ENCODE assay signal across 11 cellular contexts in genomic region chr2:239246723-239247122, GRCh38.
DNase-seq lines count a peak whose midpoint lies in the region; ATAC-seq and TF ChIP-seq lines count a peak whose summit lies in the region.
"Had no signal": no experiment of that assay in that cellular context is flagged by ENCODE, and none has a peak within 500 bp of the region (broad histone marks: within the 10 kb centered on the region; RNA-seq: fewer than 3 reads in every experiment).

No MANE protein-coding gene starts in this region.

- CTCF ChIA-PET in IMR-90 (lab: Yijun Ruan, JAX), result no interaction called here

- no peak overlapping the region for H2BK15ac ChIP-seq in IMR-90 (ENCODE audit: low read depth, low read length)

- peak overlapping the region; percentile 15; the same call in 1 of the 2 replicates for H2AK5ac ChIP-seq in IMR-90 (ENCODE audit: low read depth, low read length)

- no peak for TF ChIP-seq CTCF in IMR-90 (conservative IDR thresholded peaks at IDR 0.05; ENCODE audit: low read depth, low read length)
- no peak for TF ChIP-seq CTCF in esophagus squamous epithelium (IDR thresholded peaks at IDR 0.05)
- TF ChIP-seq CTCF in gastrocnemius medialis (IDR thresholded peaks at IDR 0.05 in 4 of 5, conservative IDR thresholded peaks at IDR 0.05 in 1 of 5), result no peak

- H3K4me2 ChIP-seq in IMR-90 (ENCODE audit: low read depth, low read length), result no peak overlapping the region

- TF ChIP-seq POLR2A in IMR-90 (IDR thresholded peaks at IDR 0.05; ENCODE audit: low read depth, low read length) (no peak), esophagus squamous epithelium (IDR thresholded peaks at IDR 0.05) (no peak), gastrocnemius medialis (IDR thresholded peaks at IDR 0.05) (peak; percentile 76 to 79)

- POLR2A ChIA-PET in IMR-90 (lab: Charles Lee; ENCODE audit: unreplicated experiment), result no interaction called here

- dilution Hi-C loops in IMR-90 (cut with HindIII; ENCODE audit: low sequenced_read_pairs, unreplicated experiment), result no loop called here

- H3K4ac ChIP-seq in IMR-90 (ENCODE audit: low read depth, low read length), result no peak overlapping the region

- H4K8ac ChIP-seq in IMR-90 (ENCODE audit: low read depth in 2 of 2, low read length in 2 of 2), result no peak overlapping the region

- H3K9me1 ChIP-seq in IMR-90 (ENCODE audit: insufficient read depth, low read length), result peaks cover 13% of the 10 kb centered on the region

- H3K4me3 ChIP-seq in IMR-90 (ENCODE audit: insufficient read depth, low read depth, low read length) (no peak overlapping the region), esophagus squamous epithelium (peak overlapping the region in 3 of 4 donors; percentile 31 to 49 (median 35)), gastrocnemius medialis (peak overlapping the region in 2 of 4 donors; percentile 22 to 31)

- no peak overlapping the region for H2AK9ac ChIP-seq in IMR-90 (replicated peaks; ENCODE audit: low read depth, low read length, poor library complexity)

- no peak overlapping the region for H3K14ac ChIP-seq in IMR-90 (replicated peaks; ENCODE audit: low read depth, low read length)

- no peak overlapping the region for H3K23ac ChIP-seq in IMR-90 (ENCODE audit: low read depth, low read length)

- H3K36me3 ChIP-seq in IMR-90 (ENCODE audit: control insufficient read depth, insufficient read depth, low read length), result no peaks in the 10 kb centered on the region
- no peaks in the 10 kb centered on the region for H3K36me3 ChIP-seq in esophagus squamous epithelium
- no peaks in the 10 kb centered on the region for H3K36me3 ChIP-seq in gastrocnemius medialis

- no peak for DNase-seq in IMR-90
- peak; percentile 67 for DNase-seq in NCI-H774 (lab: John Stamatoyannopoulos, UW)
- DNase-seq in esophagus squamous epithelium (lab: John Stamatoyannopoulos, UW), result no peak
- DNase-seq in gastrocnemius medialis, result peak; percentile 85 to 89
- no peak for DNase-seq in SW 1271 (lab: John Stamatoyannopoulos, UW)
- DNase-seq in SK-N-DZ (ENCODE audit: low spot score), result no peak
- DNase-seq in immature natural killer cell, result no peak
- DNase-seq: activated CD4-positive, alpha-beta memory T cell treated with anti-CD3 and anti-CD28 coated beads, Interleukin-2, amount 10 ng/mL, durations not matched to agents 7 days and 5 days; anterior cingulate cortex; KBM-7; OCI-M1 had no signal

- TF ChIP-seq RAD21 in IMR-90 (IDR thresholded peaks at IDR 0.05; ENCODE audit: low read length), result no peak

- H3K56ac ChIP-seq in IMR-90 (ENCODE audit: extremely low read depth, insufficient read depth, low read length), result no peak overlapping the region

- H3K79me1 ChIP-seq in IMR-90 (ENCODE audit: low read depth in 1 of 2, low read length in 2 of 2), result peaks cover 48 to 68% of the 10 kb centered on the region in 2 experiments

- H3K9me3 ChIP-seq in IMR-90 (ENCODE audit: control insufficient read depth, insufficient read depth, low read length) (no peaks in the 10 kb centered on the region), esophagus squamous epithelium (no peaks in the 10 kb centered on the region), gastrocnemius medialis (no peaks in the 10 kb centered on the region)

- H3K4me1 Mint-ChIP-seq in immature natural killer cell, result peaks cover 41 to 63% of the 10 kb centered on the region in 2 donors

- no peaks in the 10 kb centered on the region for H3K9me3 Mint-ChIP-seq in immature natural killer cell
- H3K9me3 Mint-ChIP-seq: activated CD4-positive, alpha-beta memory T cell treated with anti-CD3 and anti-CD28 coated beads, Interleukin-2, amount 10 ng/mL, durations not matched to agents 7 days and 5 days had no signal

- peak overlapping the region in 1 of 6 donors; percentile 36 for H3K27ac Mint-ChIP-seq in immature natural killer cell
- H3K27ac Mint-ChIP-seq: activated CD4-positive, alpha-beta memory T cell treated with anti-CD3 and anti-CD28 coated beads, Interleukin-2, amount 10 ng/mL, durations not matched to agents 7 days and 5 days had no signal

- no peaks in the 10 kb centered on the region for H4K20me1 ChIP-seq in IMR-90 (ENCODE audit: insufficient read depth, low read length)

- in situ Hi-C loops in IMR-90 (cut with MboI; ENCODE audit: low sequenced_read_pairs), result no loop called here
- in situ Hi-C loops in gastrocnemius medialis (cut with MboI; ENCODE audit: low sequenced_read_pairs in 4 of 4), result no loop called here

- H3K27me3 ChIP-seq in IMR-90 (ENCODE audit: control insufficient read depth, insufficient read depth, low read length) (no peaks in the 10 kb centered on the region), esophagus squamous epithelium (no peaks in the 10 kb centered on the region), gastrocnemius medialis (no peaks in the 10 kb centered on the region)

- H3K9ac ChIP-seq in IMR-90 (ENCODE audit: low read depth, low read length), result no peak overlapping the region

- 96% methylated on average over 7 of the region's 11 CpGs; no CpG with 5 or more reads in 1 of the 2 experiments for WGBS in IMR-90 (ENCODE audit: extremely low coverage in 2 of 2, insufficient read length in 1 of 2), 2 experiments
- 44 to 58% methylated on average over 8 to 10 of the region's 11 CpGs for WGBS in esophagus squamous epithelium, 2 donors

- H3K4me3 Mint-ChIP-seq in immature natural killer cell, result peak overlapping the region in 1 of 5 donors; percentile 24
- H3K4me3 Mint-ChIP-seq: activated CD4-positive, alpha-beta memory T cell treated with anti-CD3 and anti-CD28 coated beads, Interleukin-2, amount 10 ng/mL, durations not matched to agents 7 days and 5 days had no signal

- no peak overlapping the region for H3K27ac ChIP-seq in IMR-90 (ENCODE audit: insufficient read depth, low read length)
- H3K27ac ChIP-seq in esophagus squamous epithelium, result peak overlapping the region; percentile 58 to 73 (median 66)
- H3K27ac ChIP-seq in gastrocnemius medialis, result peak overlapping the region; percentile 94 to 99 (median 98)

- H2BK5ac ChIP-seq in IMR-90 (ENCODE audit: low read depth, low read length, poor library complexity, severe bottlenecking), result no peak overlapping the region

- no peak overlapping the region for H2AFZ ChIP-seq in IMR-90 (replicated peaks; ENCODE audit: low read length, poor library complexity)

- no peaks in the 10 kb centered on the region for H3K27me3 Mint-ChIP-seq in immature natural killer cell (ENCODE audit: low read depth in 3 of 3)
- H3K27me3 Mint-ChIP-seq: activated CD4-positive, alpha-beta memory T cell treated with anti-CD3 and anti-CD28 coated beads, Interleukin-2, amount 10 ng/mL, durations not matched to agents 7 days and 5 days had no signal

- H4K91ac ChIP-seq in IMR-90 (ENCODE audit: insufficient read depth, low read depth, low read length), result no peak overlapping the region; the same call in 1 of the 2 replicates

- ATAC-seq in IMR-90 (ENCODE audit: low read depth) (no peak), gastrocnemius medialis (peak; percentile 74 to 77)

- intact Hi-C loops in IMR-90 (cut with micrococcal nuclease) (no loop called here), esophagus squamous epithelium (cut with DNase I) (no loop called here), gastrocnemius medialis (cut with DNase I; ENCODE audit: low total_unique reads) (loop anchor here (1.0 to 5.0 kb wide), 3 partner anchors 29 to 64 kb away; no protein-coding TSS in a partner anchor)

- no peak overlapping the region for H2BK20ac ChIP-seq in IMR-90 (ENCODE audit: low read depth, low read length)

- H4K5ac ChIP-seq in IMR-90 (ENCODE audit: low read depth, low read length), result no peak overlapping the region

- no TSS peak for BruUV-seq in IMR-90 (replicated peaks; lab: Mats Ljungman, UMichigan)

- H3K18ac ChIP-seq in IMR-90 (ENCODE audit: low read depth, low read length), result no peak overlapping the region

- H3K4me1 ChIP-seq in IMR-90 (ENCODE audit: control insufficient read depth, insufficient read depth, low read length), result peaks cover 13% of the 10 kb centered on the region
- H3K4me1 ChIP-seq in esophagus squamous epithelium, result peaks cover 16 to 81% (median 28%) of the 10 kb centered on the region in 3 donors
- H3K4me1 ChIP-seq in gastrocnemius medialis, result peaks cover 74 to 84% of the 10 kb centered on the region in 2 donors

- peaks cover 3 to 26% (median 11%) of the 10 kb centered on the region in 3 donors for H3K36me3 Mint-ChIP-seq in immature natural killer cell

- no peak overlapping the region for H2BK120ac ChIP-seq in IMR-90 (ENCODE audit: low read depth, low read length)

TF ChIP-seq in IMR-90, 13 proteins besides CTCF, POLR2A, EP300 and RAD21:
- TF ChIP-seq SMC3 (IDR thresholded peaks at IDR 0.05; ENCODE audit: low read depth, low read length) (no peak), RFX5 (IDR thresholded peaks at IDR 0.05; ENCODE audit: low read depth, low read length) (no peak), BHLHE40 (IDR thresholded peaks at IDR 0.05; ENCODE audit: low read depth, low read length) (no peak), CHD1 (IDR thresholded peaks at IDR 0.05; ENCODE audit: low read depth, low read length) (no peak), USF2 (IDR thresholded peaks at IDR 0.05; ENCODE audit: low read depth, low read length) (no peak), RCOR1 (IDR thresholded peaks at IDR 0.05; ENCODE audit: insufficient replicate concordance, low read length) (no peak), CEBPB (IDR thresholded peaks at IDR 0.05; ENCODE audit: low read depth, low read length) (no peak), MAFK (IDR thresholded peaks at IDR 0.05; ENCODE audit: low read depth, low read length) (no peak), MAZ (IDR thresholded peaks at IDR 0.05; ENCODE audit: borderline replicate concordance, low read depth, low read length) (no peak)
- TF ChIP-seq, protein P1, sequence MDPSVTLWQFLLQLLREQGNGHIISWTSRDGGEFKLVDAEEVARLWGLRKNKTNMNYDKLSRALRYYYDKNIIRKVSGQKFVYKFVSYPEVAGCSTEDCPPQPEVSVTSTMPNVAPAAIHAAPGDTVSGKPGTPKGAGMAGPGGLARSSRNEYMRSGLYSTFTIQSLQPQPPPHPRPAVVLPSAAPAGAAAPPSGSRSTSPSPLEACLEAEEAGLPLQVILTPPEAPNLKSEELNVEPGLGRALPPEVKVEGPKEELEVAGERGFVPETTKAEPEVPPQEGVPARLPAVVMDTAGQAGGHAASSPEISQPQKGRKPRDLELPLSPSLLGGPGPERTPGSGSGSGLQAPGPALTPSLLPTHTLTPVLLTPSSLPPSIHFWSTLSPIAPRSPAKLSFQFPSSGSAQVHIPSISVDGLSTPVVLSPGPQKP (IDR thresholded peaks at IDR 0.05; ENCODE audit: borderline replicate concordance, low read depth, low read length), result no peak

Comparison
In these comparisons a context has a peak if more than half of its experiments do, and no peak if none do; other contexts are left out.
1. DNase-seq: peak in NCI-H774 (single experiment) and gastrocnemius medialis (2 of 2); none in IMR-90 (single experiment), esophagus squamous epithelium (single experiment), SW 1271 (0 of 2), SK-N-DZ (single experiment) and immature natural killer cell (0 of 3).
2. POLR2A ChIP-seq: peak in gastrocnemius medialis (2 of 2); none in IMR-90 (single experiment) and esophagus squamous epithelium (0 of 4).